In the genomic region with DNA sequence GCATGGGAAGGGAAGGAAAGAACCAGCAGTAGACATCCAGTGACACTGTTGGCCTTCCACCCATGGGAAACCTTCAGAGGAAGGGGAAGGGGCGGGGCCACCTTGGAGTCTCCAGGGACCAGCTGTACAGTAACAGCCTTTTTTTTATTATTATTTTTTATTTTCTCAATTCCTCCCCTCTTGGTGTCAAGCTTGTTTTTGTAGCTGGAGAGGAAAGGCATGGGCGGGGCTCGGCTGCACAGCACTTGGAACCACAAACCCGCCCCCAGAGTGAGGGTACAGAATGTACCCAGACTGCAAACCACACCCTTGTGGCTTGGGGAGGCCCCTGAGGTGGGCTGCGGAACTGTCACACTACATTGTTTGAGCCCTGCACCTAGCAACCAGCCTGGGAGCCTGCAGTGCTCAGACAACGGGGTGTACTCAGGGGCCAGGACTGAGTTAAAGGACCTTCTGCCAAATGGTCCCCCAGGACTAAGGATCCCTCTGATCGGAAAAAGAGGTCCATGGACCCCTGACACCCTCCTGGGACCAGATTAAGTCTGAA, we compare ENCODE assay signal across 9 cellular contexts. TPM values are rescaled to one million over a fixed set of nuclear protein-coding genes. Genes with fewer than 3 reads are reported as not detected.
A peak's percentile ranks its signal among the peaks of the same experiment; 100 is the strongest.
DNase-seq lines count a peak whose midpoint lies in the region; ATAC-seq, FAIRE-seq and TF ChIP-seq lines count a peak whose summit lies in the region.
"Had no signal": no experiment of that assay in that cellular context is flagged by ENCODE, and none has a peak within 500 bp of the region (broad histone marks: within the 10 kb centered on the region; RNA-seq: fewer than 3 reads in every experiment).

No MANE protein-coding gene starts in this region.

- no peak for TF ChIP-seq RAD21 in HepG2 (CRISPR knock-in tag; IDR thresholded peaks at IDR 0.05)

- H3K27ac Mint-ChIP-seq in T-helper 17 cell, result peak overlapping the region; percentile 99

- H3K4me1 Mint-ChIP-seq in T-helper 17 cell, result peaks cover 41% of the 10 kb centered on the region

- H4K20me1 ChIP-seq in HepG2 (ENCODE audit: insufficient read depth, low read length), result no peaks in the 10 kb centered on the region

- in situ Hi-C loops in HepG2 (cut with HindIII; ENCODE audit: extremely low pct_ligation_motif_present, low pct_unique_long_range_greater_than_20kb), result no loop called here

- no peak overlapping the region for H3K9ac ChIP-seq in HepG2 (ENCODE audit: insufficient read depth, low read depth, low read length)

- no peaks in the 10 kb centered on the region for H3K27me3 Mint-ChIP-seq in T-helper 17 cell

- WGBS in adipose tissue, 3 donors, result 10 to 72% (median 36%) methylated on average over 7 of the region's 7 CpGs
- WGBS in HepG2 (ENCODE audit: low lambda C conversion rate), result 19% methylated on average over 3 of the region's 7 CpGs

- H3K27ac ChIP-seq in adipose tissue (ENCODE audit: low read depth, low read length), result peak overlapping the region; percentile 95
- H3K27ac ChIP-seq in HepG2 (ENCODE audit: extremely low read length, insufficient read depth, low read length), result no peak overlapping the region

- H3K36me3 ChIP-seq in HepG2 (replicated peaks in 1 of 2; ENCODE audit: control insufficient read depth in 1 of 2, insufficient read depth in 2 of 2, low read length in 2 of 2) (no peaks in the 10 kb centered on the region), BE2C (no peaks in the 10 kb centered on the region)

- H3K9me3 ChIP-seq in T-helper 17 cell (ENCODE audit: control insufficient read depth, low read length, poor library complexity, severe bottlenecking) (no peaks in the 10 kb centered on the region), HepG2 (ENCODE audit: low read length) (no peaks in the 10 kb centered on the region), BE2C (no peaks in the 10 kb centered on the region)

- BruUV-seq in HepG2 (replicated peaks; lab: Mats Ljungman, UMichigan), result no TSS peak

- CTCF ChIA-PET in HepG2 (lab: Yijun Ruan, JAX; ENCODE audit: low intra/inter-chr PET ratio, low total read pairs), result no interaction called here

- TF ChIP-seq CTCF in HepG2 (CRISPR knock-in tag; IDR thresholded peaks at IDR 0.05), result no peak
- TF ChIP-seq CTCF in BE2C (IDR thresholded peaks at IDR 0.05; ENCODE audit: low read depth, low read length), result no peak

- DNase-seq in NCI-H1436 (lab: John Stamatoyannopoulos, UW) (peak; percentile 4), NCI-H1436 treated with DMSO at 0.1 percent for 48 hours (lab: John Stamatoyannopoulos, UW) (no peak), T-helper 17 cell (peak; percentile 72 to 86 (median 77)), HepG2 (ENCODE audit: low spot score) (no peak), BE2C (no peak)
- peak; percentile 48 for DNase-seq in stimulated activated CD8-positive, alpha-beta memory T cell treated with anti-CD3 and anti-CD28 coated beads, Interleukin-15, amount 100 ng/mL, for 24 hours (ENCODE audit: low read depth)

- intact Hi-C loops in HepG2 (cut with micrococcal nuclease; ENCODE audit: unreplicated experiment), result loop anchor here (5.0 kb wide), 1 partner anchor 43 kb away; no protein-coding TSS in a partner anchor

- no peaks in the 10 kb centered on the region for H3K79me2 ChIP-seq in HepG2 (ENCODE audit: insufficient read depth, low read length)

- H3K4me3 ChIP-seq in HepG2 (replicated peaks in 1 of 3; ENCODE audit: insufficient read depth in 1 of 3, low read depth in 2 of 3, low read length in 3 of 3), result no peak overlapping the region
- no peak overlapping the region for H3K4me3 ChIP-seq in BE2C (ENCODE audit: low read depth, low read length)

- no peaks in the 10 kb centered on the region for H3K4me1 ChIP-seq in HepG2 (ENCODE audit: insufficient read depth, low read length)
- H3K4me1 ChIP-seq in BE2C, result no peaks in the 10 kb centered on the region; the same call in 1 of the 2 replicates

- no peak for TF ChIP-seq EP300 in HepG2 (IDR thresholded peaks at IDR 0.05; ENCODE audit: low read depth in 2 of 2, low read length in 2 of 2)
- TF ChIP-seq EP300 in HepG2 (CRISPR knock-in tag; IDR thresholded peaks at IDR 0.05; ENCODE audit: borderline replicate concordance), result no peak

- H3K27me3 ChIP-seq in HepG2 (ENCODE audit: control insufficient read depth in 1 of 2, insufficient read depth in 2 of 2, low read length in 2 of 2) (peaks cover 0 to 3% of the 10 kb centered on the region in 2 experiments; a peak in 2 of 5 replicates), BE2C (no peaks in the 10 kb centered on the region)

- H3K4me2 ChIP-seq in HepG2 (ENCODE audit: low read depth, low read length), result no peak overlapping the region

- H3K36me3 Mint-ChIP-seq in T-helper 17 cell (ENCODE audit: low read depth), result no peaks in the 10 kb centered on the region

- POLR2A ChIA-PET in HepG2 (lab: Yijun Ruan, JAX), result no interaction called here

- ATAC-seq in HG03378 (IDR thresholded peaks at IDR 0.05; ENCODE audit: unreplicated experiment) (peak; percentile 87), T-helper 17 cell (peak; percentile 78), HepG2 (peak; percentile 61; the same call in 2 of the 3 replicates)

- H2AFZ ChIP-seq in HepG2 (ENCODE audit: low read length), result no peak overlapping the region

- no peak for TF ChIP-seq POLR2A in HepG2 (IDR thresholded peaks at IDR 0.05; ENCODE audit: insufficient read depth in 1 of 2, low read depth in 2 of 2, low read length in 2 of 2)

- FAIRE-seq in HepG2 (lab: Jason Lieb, UNC), result no peak
- FAIRE-seq: A204.1 had no signal

- peak overlapping the region; percentile 93 for H3K4me3 Mint-ChIP-seq in T-helper 17 cell

TF ChIP-seq in HepG2, 621 proteins besides CTCF, POLR2A, EP300 and RAD21 (continues in another document):
- TF ChIP-seq ZNF503 (CRISPR knock-in tag; IDR thresholded peaks at IDR 0.05) (no peak), ZNF362 (CRISPR knock-in tag; IDR thresholded peaks at IDR 0.05; ENCODE audit: borderline replicate concordance) (no peak), NPAS2 (CRISPR knock-in tag; IDR thresholded peaks at IDR 0.05; ENCODE audit: borderline replicate concordance) (no peak), MBD4 (IDR thresholded peaks at IDR 0.05; ENCODE audit: borderline replicate concordance, low read length) (no peak), ARNT2 (CRISPR knock-in tag; IDR thresholded peaks at IDR 0.05; ENCODE audit: low read depth) (no peak), ZNF75D (CRISPR knock-in tag; IDR thresholded peaks at IDR 0.05; ENCODE audit: borderline replicate concordance) (no peak), ZFP62 (CRISPR knock-in tag; IDR thresholded peaks at IDR 0.05) (no peak)

RNA-seq across cellular contexts. Expression of gene PRPS1, which starts 45.7 kb away (rescaled TPM):
- total RNA-seq in T-helper 17 cell, result 10 to 100 TPM; 68.9 to 69.1 TPM
- 10 to 100 TPM; 12.1 to 28.6 (median 27.4) TPM for polyA plus RNA-seq in adipose tissue
- total RNA-seq in HepG2 (2016; rRNA removed; fragmentation: Illumina TruSeq; extraction: Trizol), result 54.4 and 80.5 TPM in 2 replicates
- total RNA-seq in HepG2 (2016; cell fraction: cytosol; rRNA removed; fragmentation: Illumina TruSeq; extraction: Trizol; ENCODE audit: low read depth), result 9.9 and 13.0 TPM in 2 replicates
- 52.3 and 82.1 TPM in 2 replicates for total RNA-seq in HepG2 (2016; cell fraction: insoluble cytoplasmic fraction; rRNA removed; fragmentation: Illumina TruSeq; extraction: Trizol)
- 25.7 and 27.0 TPM in 2 replicates for total RNA-seq in HepG2 (2016; cell fraction: membrane; rRNA removed; fragmentation: Illumina TruSeq; extraction: Trizol)
- total RNA-seq in HepG2 (2016; cell fraction: nucleus; rRNA removed; fragmentation: Illumina TruSeq; extraction: Trizol), result 22.0 and 23.9 TPM in 2 replicates
- 26.0 and 33.7 TPM in 2 replicates for polyA plus RNA-seq in HepG2 (2011; rRNA removed)
- 23.3 and 28.8 TPM in 2 replicates for polyA plus RNA-seq in HepG2 (2011; cell fraction: cytosol; rRNA removed)
- 7.3 and 8.4 TPM in 2 replicates for polyA plus RNA-seq in HepG2 (2011; cell fraction: nucleus; rRNA removed)
- 25.1 and 35.9 TPM in 2 replicates for polyA plus RNA-seq in HepG2 (2012)
- polyA plus RNA-seq in HepG2 (2016; cell fraction: cytosol; fragmentation: Illumina TruSeq; extraction: Trizol; ENCODE audit: low read depth), result 11.3 and 12.7 TPM in 2 replicates
- polyA plus RNA-seq in HepG2 (2016; cell fraction: insoluble cytoplasmic fraction; fragmentation: Illumina TruSeq; extraction: Trizol; ENCODE audit: low read depth), result 89.6 and 95.5 TPM in 2 replicates
- 18.7 and 19.3 TPM in 2 replicates for polyA plus RNA-seq in HepG2 (2016; cell fraction: membrane; fragmentation: Illumina TruSeq; extraction: Trizol; ENCODE audit: low read depth)
- 29.5 and 31.8 TPM in 2 replicates for polyA plus RNA-seq in HepG2 (2016; cell fraction: nucleus; fragmentation: Illumina TruSeq; extraction: Trizol; ENCODE audit: insufficient read depth, low read depth)
- polyA minus RNA-seq in HepG2 (2011; rRNA and poly(A)+ RNA removed; ENCODE audit: low replicate concordance), result 34.8 and 117 TPM in 2 replicates
- 20.4 and 21.6 TPM in 2 replicates for polyA minus RNA-seq in HepG2 (2011; cell fraction: cytosol; rRNA and poly(A)+ RNA removed)
- 13.6 and 17.8 TPM in 2 replicates for polyA minus RNA-seq in HepG2 (2011; cell fraction: nucleus; rRNA and poly(A)+ RNA removed)
- 77.3 TPM for polyA plus RNA-seq in BE2C (2012; ENCODE audit: insufficient read depth, insufficient read length, low read depth)

Comparison
In these comparisons a context has a peak if more than half of its experiments do, and no peak if none do; other contexts are left out.
1. DNase-seq: peak in NCI-H1436 (single experiment), T-helper 17 cell (3 of 3) and stimulated activated CD8-positive, alpha-beta memory T cell treated with anti-CD3 and anti-CD28 coated beads, Interleukin-15, amount 100 ng/mL, for 24 hours (single experiment); none in NCI-H1436 treated with DMSO at 0.1 percent for 48 hours (single experiment), HepG2 (single experiment) and BE2C (single experiment).
2. Peak in every context shown above with its lines, with median percentiles within 50 percentile points of each other: ATAC-seq.